ENCODE assay signal across 9 cellular contexts in the genomic region with DNA sequence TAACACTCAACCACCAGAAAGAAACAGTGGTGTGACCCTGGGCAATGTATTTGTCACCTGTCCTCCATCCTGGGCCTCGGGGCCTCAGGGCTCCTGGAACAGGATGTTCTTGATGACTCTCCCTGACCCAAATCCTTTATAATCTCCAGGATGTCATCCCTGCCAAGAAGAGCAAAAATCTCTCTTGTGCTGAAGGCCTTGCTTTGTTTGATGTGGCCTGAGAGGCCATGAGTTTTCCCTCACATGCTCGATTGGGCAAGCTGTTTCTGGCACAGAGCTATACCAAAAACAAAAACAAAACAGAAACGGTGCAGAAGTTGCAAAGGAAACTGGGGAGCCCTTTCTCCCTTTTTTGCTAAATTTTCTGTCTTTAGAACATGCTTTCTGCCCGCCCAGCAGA. TPM values are rescaled to one million over a fixed set of nuclear protein-coding genes. Genes with fewer than 3 reads are reported as not detected.
A peak's percentile ranks its signal among the peaks of the same experiment; 100 is the strongest.
DNase-seq lines count a peak whose midpoint lies in the region; ATAC-seq and TF ChIP-seq lines count a peak whose summit lies in the region.
"Had no signal": no experiment of that assay in that cellular context is flagged by ENCODE, and none has a peak within 500 bp of the region (broad histone marks: within the 10 kb centered on the region; RNA-seq: fewer than 3 reads in every experiment).

No MANE protein-coding gene starts in this region.

- H3F3A ChIP-seq in GM23248 (ENCODE audit: insufficient read depth): peaks cover 26% of the 10 kb centered on the region; the same call in 1 of the 2 replicates

- H3K9me3 Mint-ChIP-seq in activated T-cell treated with anti-CD3 and anti-CD28 coated beads, Interleukin-2, amount 50 U/mL, for 4 hours: no peaks in the 10 kb centered on the region

- no peak overlapping the region for H3K4me2 ChIP-seq in GM23248 (ENCODE audit: unreplicated experiment)

- no peaks in the 10 kb centered on the region for H3K36me3 ChIP-seq in GM23248 (ENCODE audit: low read depth)
- H3K36me3 ChIP-seq in right atrium auricular region: no peaks in the 10 kb centered on the region

- in situ Hi-C loops in GM23248 (cut with MboI): no loop called here

- DNase-seq in GM23248 (peak; percentile 83), astrocyte of the hippocampus (ENCODE audit: low read depth, low spot score) (peak; percentile 69), right atrium auricular region (ENCODE audit: low spot score) (peak; percentile 86), substantia nigra (lab: John Stamatoyannopoulos, UW) (peak in 30 of 49 donors; percentile 23 to 77 (median 40)), OCI-M1 (lab: John Stamatoyannopoulos, UW) (no peak), activated gamma-delta T cell treated with Interleukin-2 at 50 U/mL for 16 hours (no peak)
- no peak for DNase-seq in activated T-cell treated with anti-CD3 and anti-CD28 coated beads, Interleukin-2, amount 50 U/mL, for 4 hours
- DNase-seq: NCI-H2107 had no signal

- no peak for ATAC-seq in HG02870 (IDR thresholded peaks at IDR 0.05; ENCODE audit: unreplicated experiment)
- ATAC-seq in activated T-cell treated with anti-CD3 and anti-CD28 coated beads, Interleukin-2, amount 50 U/mL, for 4 hours: no peak

- H3K9ac ChIP-seq in GM23248: no peak overlapping the region

- peaks cover 7% of the 10 kb centered on the region for H3K4me1 Mint-ChIP-seq in activated T-cell treated with anti-CD3 and anti-CD28 coated beads, Interleukin-2, amount 50 U/mL, for 4 hours (ENCODE audit: low read depth)

- no peaks in the 10 kb centered on the region for H3K9me2 ChIP-seq in GM23248 (ENCODE audit: insufficient read depth)

- TF ChIP-seq CTCF in right atrium auricular region (IDR thresholded peaks at IDR 0.05): no peak

- H3K4me3 Mint-ChIP-seq in activated T-cell treated with anti-CD3 and anti-CD28 coated beads, Interleukin-2, amount 50 U/mL, for 4 hours: no peak overlapping the region

- H3K4me1 ChIP-seq in GM23248 (ENCODE audit: insufficient read depth): peaks cover 14% of the 10 kb centered on the region; the same call in 1 of the 2 replicates
- peaks cover 0 to 32% of the 10 kb centered on the region in 2 donors for H3K4me1 ChIP-seq in right atrium auricular region

- peak overlapping the region; percentile 52; the same call in 1 of the 2 replicates for H2AFZ ChIP-seq in GM23248

- H3K9me3 ChIP-seq in GM23248 (ENCODE audit: low read depth) (no peaks in the 10 kb centered on the region), right atrium auricular region (no peaks in the 10 kb centered on the region)

- 12 to 19% methylated on average over 4 of the region's 4 CpGs for WGBS in GM23248 (ENCODE audit: low coverage in 1 of 2, low lambda C conversion rate in 2 of 2, missing lambda C conversion rate in 2 of 2), 2 experiments

- no peaks in the 10 kb centered on the region for H3K36me3 Mint-ChIP-seq in activated T-cell treated with anti-CD3 and anti-CD28 coated beads, Interleukin-2, amount 50 U/mL, for 4 hours (ENCODE audit: insufficient read depth)

- no peaks in the 10 kb centered on the region for H3K79me2 ChIP-seq in GM23248 (ENCODE audit: insufficient read depth)

- H4K20me1 ChIP-seq in GM23248 (ENCODE audit: insufficient read depth): no peaks in the 10 kb centered on the region

- H3K27ac ChIP-seq in GM23248 (no peak overlapping the region), right atrium auricular region (peak overlapping the region; percentile 56 to 74), substantia nigra (ENCODE audit: low read depth, low read length, poor library complexity, severe bottlenecking) (peak overlapping the region; percentile 96)

- H3K27me3 ChIP-seq in GM23248 (replicated peaks; ENCODE audit: insufficient read depth) (no peaks in the 10 kb centered on the region), right atrium auricular region (no peaks in the 10 kb centered on the region)

- peaks cover 3% of the 10 kb centered on the region for H3K27me3 Mint-ChIP-seq in activated T-cell treated with anti-CD3 and anti-CD28 coated beads, Interleukin-2, amount 50 U/mL, for 4 hours (ENCODE audit: low read depth)

- H3K4me3 ChIP-seq in GM23248 (no peak overlapping the region), right atrium auricular region (no peak overlapping the region)

RNA-seq across cellular contexts. Expression of a gene that starts 35.7 kb away (rescaled TPM):
- 21.0 and 27.2 TPM in 2 replicates for total RNA-seq in GM23248 (2014; rRNA removed; shearing (Covaris generic))
- polyA plus RNA-seq in GM23248 (2016; fragmentation: Nextera tagmentation; extraction: Ambion mirVana): 16.4 and 18.7 TPM in 2 replicates
- 10 to 100 TPM in 1 of 2 donors, 1 to 10 TPM in 1; 5.5 to 20.4 TPM for total RNA-seq in right atrium auricular region
- total RNA-seq in activated T-cell treated with anti-CD3 and anti-CD28 coated beads, Interleukin-2, amount 50 U/mL, for 4 hours: 1 to 10 TPM; 3.6 to 5.3 (median 4.4) TPM

Comparison
In these comparisons a context has a peak if more than half of its experiments do, and no peak if none do; other contexts are left out.
1. DNase-seq: peak in GM23248 (single experiment), astrocyte of the hippocampus (single experiment), right atrium auricular region (single experiment) and substantia nigra (30 of 49); none in activated T-cell treated with anti-CD3 and anti-CD28 coated beads, Interleukin-2, amount 50 U/mL, for 4 hours (single experiment), OCI-M1 (single experiment) and activated gamma-delta T cell treated with Interleukin-2 at 50 U/mL for 16 hours (single experiment).